In genomic region chr22:43996170-43996980, GRCh38 we compare ENCODE assay signal across 8 cellular contexts. TPM values are rescaled to one million over a fixed set of nuclear protein-coding genes. Genes with fewer than 3 reads are reported as not detected.
DNase-seq lines count a peak whose midpoint lies in the region; ATAC-seq lines count a peak whose summit lies in the region.

No MANE protein-coding gene starts in this region.

- H3K9ac ChIP-seq in neuronal stem cell (ENCODE audit: low read depth, low read length, poor library complexity) = peak overlapping the region; percentile 63

- no peak overlapping the region for H4K91ac ChIP-seq in neuronal stem cell (ENCODE audit: low read depth, low read length, poor library complexity)

- H3K36me3 ChIP-seq in neuronal stem cell (replicated peaks in 1 of 2; ENCODE audit: control insufficient read depth in 2 of 2, insufficient read depth in 2 of 2, low read length in 2 of 2) = peaks cover 32 to 87% of the 10 kb centered on the region in 2 donors

- peak overlapping the region; percentile 8 for H3K23ac ChIP-seq in neuronal stem cell (ENCODE audit: low read depth, low read length, poor library complexity)

- DNase-seq in T-cell = peak; percentile 40 to 76 (median 62)
- DNase-seq in activated naive CD8-positive, alpha-beta T cell treated with anti-CD3 and anti-CD28 coated beads, Interleukin-2, amount 10 ng/mL, durations not matched to agents 7 days and 5 days = peak; percentile 69
- DNase-seq in neuronal stem cell (ENCODE audit: low spot score) = no peak
- DNase-seq in NCI-H345 (lab: John Stamatoyannopoulos, UW) = no peak
- no peak for DNase-seq in globus pallidus (ENCODE audit: low spot score)

- no peaks in the 10 kb centered on the region for H3K9me3 Mint-ChIP-seq in T-cell
- no peaks in the 10 kb centered on the region for H3K9me3 Mint-ChIP-seq in activated naive CD8-positive, alpha-beta T cell treated with anti-CD3 and anti-CD28 coated beads, Interleukin-2, amount 10 ng/mL, durations not matched to agents 7 days and 5 days

- H2BK5ac ChIP-seq in neuronal stem cell (ENCODE audit: low read length) = no peak overlapping the region

- WGBS in neuronal stem cell (ENCODE audit: extremely low coverage in 2 of 2, insufficient read length in 2 of 2, insufficient replicate concordance in 1 of 2), 2 donors = no CpG with 5 or more reads among the region's 45 CpGs

- no peak overlapping the region for H2AFZ ChIP-seq in neuronal stem cell (ENCODE audit: low read length)

- no peaks in the 10 kb centered on the region for H3K79me1 ChIP-seq in neuronal stem cell (ENCODE audit: low read depth, low read length)

- H2AK5ac ChIP-seq in neuronal stem cell (ENCODE audit: low read depth, low read length) = no peak overlapping the region

- H3K9me3 ChIP-seq in neuronal stem cell (replicated peaks in 1 of 2; ENCODE audit: control insufficient read depth in 2 of 2, insufficient read depth in 1 of 2, low read depth in 1 of 2, low read length in 2 of 2) = no peaks in the 10 kb centered on the region

- no peak overlapping the region for H3K14ac ChIP-seq in neuronal stem cell (ENCODE audit: low read length)

- H3K4me1 ChIP-seq in neuronal stem cell (ENCODE audit: control insufficient read depth in 2 of 2, insufficient read depth in 1 of 2, low read depth in 1 of 2, low read length in 2 of 2) = no peaks in the 10 kb centered on the region

- peaks cover 27 to 35% (median 28%) of the 10 kb centered on the region in 3 donors for H3K4me1 Mint-ChIP-seq in T-cell
- peaks cover 16% of the 10 kb centered on the region for H3K4me1 Mint-ChIP-seq in activated naive CD8-positive, alpha-beta T cell treated with anti-CD3 and anti-CD28 coated beads, Interleukin-2, amount 10 ng/mL, durations not matched to agents 7 days and 5 days

- H3K36me3 Mint-ChIP-seq in T-cell = peaks cover 44% of the 10 kb centered on the region
- H3K36me3 Mint-ChIP-seq in activated naive CD8-positive, alpha-beta T cell treated with anti-CD3 and anti-CD28 coated beads, Interleukin-2, amount 10 ng/mL, durations not matched to agents 7 days and 5 days = peaks cover 30% of the 10 kb centered on the region

- no peak overlapping the region for H4K8ac ChIP-seq in neuronal stem cell (ENCODE audit: low read depth, low read length)

- H3K27ac ChIP-seq in neuronal stem cell (replicated peaks; ENCODE audit: low read length) = no peak overlapping the region
- peak overlapping the region; percentile 51 for H3K27ac ChIP-seq in temporal lobe (ENCODE audit: low read depth, low read length)

- H2BK15ac ChIP-seq in neuronal stem cell (ENCODE audit: low read length) = no peak overlapping the region

- peak overlapping the region; percentile 90 to 96 for H3K27ac Mint-ChIP-seq in T-cell
- peak overlapping the region; percentile 82 for H3K27ac Mint-ChIP-seq in activated naive CD8-positive, alpha-beta T cell treated with anti-CD3 and anti-CD28 coated beads, Interleukin-2, amount 10 ng/mL, durations not matched to agents 7 days and 5 days

- no peak overlapping the region for H3K4ac ChIP-seq in neuronal stem cell (ENCODE audit: low read length)

- no peak overlapping the region for H3K4me3 ChIP-seq in neuronal stem cell (ENCODE audit: low read length in 2 of 2)

- H3K4me2 ChIP-seq in neuronal stem cell (ENCODE audit: insufficient read depth, low read length, poor library complexity, severe bottlenecking) = no peak overlapping the region

- POLR2A ChIA-PET in T-cell (lab: Charles Lee) = no interaction called here
- POLR2A ChIA-PET in activated naive CD8-positive, alpha-beta T cell treated with anti-CD3 and anti-CD28 coated beads, Interleukin-2, amount 10 ng/mL, durations not matched to agents 7 days and 5 days (lab: Charles Lee) = interaction anchor here (1.0 kb wide), 1 partner anchor 31 kb away, joined by 5 read pairs; no protein-coding TSS in a partner anchor

- no peaks in the 10 kb centered on the region for H3K27me3 ChIP-seq in neuronal stem cell (ENCODE audit: control insufficient read depth in 3 of 3, insufficient read depth in 3 of 3, low read depth in 1 of 3, low read length in 3 of 3)

- no peak overlapping the region for H2BK12ac ChIP-seq in neuronal stem cell (ENCODE audit: low read length)

- no peak overlapping the region for H2BK120ac ChIP-seq in neuronal stem cell (ENCODE audit: low read depth, low read length)

- H3K4me3 Mint-ChIP-seq in T-cell = peak overlapping the region; percentile 88 to 90 (median 89)
- H3K4me3 Mint-ChIP-seq in activated naive CD8-positive, alpha-beta T cell treated with anti-CD3 and anti-CD28 coated beads, Interleukin-2, amount 10 ng/mL, durations not matched to agents 7 days and 5 days = peak overlapping the region; percentile 83

- CTCF ChIA-PET in T-cell (lab: Charles Lee) = no interaction called here

- no peaks in the 10 kb centered on the region for H3K27me3 Mint-ChIP-seq in T-cell
- no peaks in the 10 kb centered on the region for H3K27me3 Mint-ChIP-seq in activated naive CD8-positive, alpha-beta T cell treated with anti-CD3 and anti-CD28 coated beads, Interleukin-2, amount 10 ng/mL, durations not matched to agents 7 days and 5 days

- peak overlapping the region; percentile 32 for H3K18ac ChIP-seq in neuronal stem cell (ENCODE audit: low read length)

- peak; percentile 74 for ATAC-seq in GM18502 (IDR thresholded peaks at IDR 0.05; ENCODE audit: poor library complexity, unreplicated experiment)
- ATAC-seq in T-cell (replicated peaks in 1 of 4) = peak; percentile 82 to 93 (median 88)
- ATAC-seq in activated naive CD8-positive, alpha-beta T cell treated with anti-CD3 and anti-CD28 coated beads, Interleukin-2, amount 10 ng/mL, durations not matched to agents 7 days and 5 days (ENCODE audit: low read depth) = peak; percentile 85
- no peak for ATAC-seq in HG02973 (IDR thresholded peaks at IDR 0.05; ENCODE audit: unreplicated experiment)

RNA-seq across cellular contexts. Expression of gene PARVB, which starts 27.7 kb away (rescaled TPM):
- total RNA-seq in T-cell = 10 to 100 TPM in 2 of 5 donors, 1 to 10 TPM in 3; 5.9 to 13.8 (median 8.2) TPM
- 10 to 100 TPM; 39.6 to 40.7 TPM for total RNA-seq in activated naive CD8-positive, alpha-beta T cell treated with anti-CD3 and anti-CD28 coated beads, Interleukin-2, amount 10 ng/mL, durations not matched to agents 7 days and 5 days
- polyA plus RNA-seq in neuronal stem cell (2013, experiment 1 of 2) = 7.7 TPM
- polyA plus RNA-seq in neuronal stem cell (2013, experiment 2 of 2) = 7.4 TPM
- 5.4 TPM for total RNA-seq in temporal lobe

RNA-seq across cellular contexts. Expression of gene SAMM50, which starts 41.1 kb away (rescaled TPM):
- total RNA-seq in T-cell (10 to 100 TPM; 27.1 to 40.4 (median 33.2) TPM), temporal lobe (28.5 TPM)
- 10 to 100 TPM; 42.1 to 43.8 TPM for total RNA-seq in activated naive CD8-positive, alpha-beta T cell treated with anti-CD3 and anti-CD28 coated beads, Interleukin-2, amount 10 ng/mL, durations not matched to agents 7 days and 5 days
- polyA plus RNA-seq in neuronal stem cell (2013, experiment 1 of 2) = 26.1 TPM
- 25.1 TPM for polyA plus RNA-seq in neuronal stem cell (2013, experiment 2 of 2)

Comparison
In these comparisons a context has a peak if more than half of its experiments do, and no peak if none do; other contexts are left out.
1. DNase-seq: peak in T-cell (34 of 34) and activated naive CD8-positive, alpha-beta T cell treated with anti-CD3 and anti-CD28 coated beads, Interleukin-2, amount 10 ng/mL, durations not matched to agents 7 days and 5 days (single experiment); none in neuronal stem cell (single experiment), NCI-H345 (single experiment) and globus pallidus (single experiment).